ENCODE assay signal across 14 cellular contexts in genomic region chr6:170148709-170149470, GRCh38.
A peak's percentile ranks its signal among the peaks of the same experiment; 100 is the strongest.
DNase-seq lines count a peak whose midpoint lies in the region; ATAC-seq and TF ChIP-seq lines count a peak whose summit lies in the region.
"Had no signal": no experiment of that assay in that cellular context is flagged by ENCODE, and none has a peak within 500 bp of the region (broad histone marks: within the 10 kb centered on the region; RNA-seq: fewer than 3 reads in every experiment).

No MANE protein-coding gene starts in this region.

- no peak overlapping the region for H3K9ac ChIP-seq in smooth muscle cell (ENCODE audit: low read depth)

- H3K9me3 ChIP-seq in CD4-positive, CD25-positive, alpha-beta regulatory T cell (ENCODE audit: control insufficient read depth in 2 of 2, low read length in 2 of 2) = no peaks in the 10 kb centered on the region
- H3K9me3 ChIP-seq in smooth muscle cell (replicated peaks; ENCODE audit: low read depth) = no peaks in the 10 kb centered on the region
- H3K9me3 ChIP-seq: prostate gland had no signal

- no peaks in the 10 kb centered on the region for H3K27me3 ChIP-seq in CD4-positive, CD25-positive, alpha-beta regulatory T cell (ENCODE audit: control insufficient read depth, insufficient read depth, low read length)
- H3K27me3 ChIP-seq in smooth muscle cell (ENCODE audit: low read depth) = no peaks in the 10 kb centered on the region
- H3K27me3 ChIP-seq: cardiac muscle cell had no signal

- no peaks in the 10 kb centered on the region for H3K79me2 ChIP-seq in smooth muscle cell (ENCODE audit: low read depth)

- peaks cover 8% of the 10 kb centered on the region for H3K9me3 Mint-ChIP-seq in T-helper 2 cell treated with Interferon-gamma antibody and Interleukin-4, amounts not matched to agents 5 μg/mL and 100 μg/mL, for 36 hours
- peaks cover 0 to 8% (median 1%) of the 10 kb centered on the region in 7 donors for H3K9me3 Mint-ChIP-seq in CD4-positive, CD25-positive, alpha-beta regulatory T cell
- H3K9me3 Mint-ChIP-seq in activated T-helper 1 cell treated with anti-CD3 and anti-CD28 coated beads, Interleukin-12 subunit alpha, Interleukin-12 subunit beta, Interleukin-2, Interleukin-4 antibody, amounts not matched to agents 30 ng/mL and 10 ng/mL and 1 ng/mL, durations not matched to agents 14 hours and 24 hours and 36 hours = peaks cover 17% of the 10 kb centered on the region
- H3K9me3 Mint-ChIP-seq in natural killer cell treated with Interleukin-12 subunit alpha and Interleukin-12 subunit beta and Interleukin-15 and Interleukin-18, amount 100 ng/mL, for 72 hours = peaks cover 7% of the 10 kb centered on the region

- H3K36me3 Mint-ChIP-seq in T-helper 2 cell treated with Interferon-gamma antibody and Interleukin-4, amounts not matched to agents 5 μg/mL and 100 μg/mL, for 36 hours (ENCODE audit: low read depth) = peaks cover 3% of the 10 kb centered on the region
- no peaks in the 10 kb centered on the region for H3K36me3 Mint-ChIP-seq in CD4-positive, CD25-positive, alpha-beta regulatory T cell
- H3K36me3 Mint-ChIP-seq in activated T-helper 1 cell treated with anti-CD3 and anti-CD28 coated beads, Interleukin-12 subunit alpha, Interleukin-12 subunit beta, Interleukin-2, Interleukin-4 antibody, amounts not matched to agents 30 ng/mL and 10 ng/mL and 1 ng/mL, durations not matched to agents 14 hours and 24 hours and 36 hours (ENCODE audit: low read depth) = no peaks in the 10 kb centered on the region
- H3K36me3 Mint-ChIP-seq in natural killer cell treated with Interleukin-12 subunit alpha and Interleukin-12 subunit beta and Interleukin-15 and Interleukin-18, amount 100 ng/mL, for 72 hours = peaks cover 10% of the 10 kb centered on the region

- no peak for ATAC-seq in CD4-positive, CD25-positive, alpha-beta regulatory T cell (ENCODE audit: low read depth in 2 of 2)
- no peak for ATAC-seq in natural killer cell treated with Interleukin-12 subunit alpha and Interleukin-12 subunit beta and Interleukin-15 and Interleukin-18, amount 100 ng/mL, for 72 hours

- H3K27me3 Mint-ChIP-seq in T-helper 2 cell treated with Interferon-gamma antibody and Interleukin-4, amounts not matched to agents 5 μg/mL and 100 μg/mL, for 36 hours (ENCODE audit: low read depth) = peaks cover 11% of the 10 kb centered on the region
- no peaks in the 10 kb centered on the region for H3K27me3 Mint-ChIP-seq in CD4-positive, CD25-positive, alpha-beta regulatory T cell
- H3K27me3 Mint-ChIP-seq in activated T-helper 1 cell treated with anti-CD3 and anti-CD28 coated beads, Interleukin-12 subunit alpha, Interleukin-12 subunit beta, Interleukin-2, Interleukin-4 antibody, amounts not matched to agents 30 ng/mL and 10 ng/mL and 1 ng/mL, durations not matched to agents 14 hours and 24 hours and 36 hours (ENCODE audit: insufficient read depth) = peaks cover 23% of the 10 kb centered on the region
- H3K27me3 Mint-ChIP-seq in natural killer cell treated with Interleukin-12 subunit alpha and Interleukin-12 subunit beta and Interleukin-15 and Interleukin-18, amount 100 ng/mL, for 72 hours = peaks cover 12 to 14% of the 10 kb centered on the region in 2 donors

- no peaks in the 10 kb centered on the region for H3K36me3 ChIP-seq in CD4-positive, CD25-positive, alpha-beta regulatory T cell (ENCODE audit: control insufficient read depth, insufficient read depth, low read length)
- no peaks in the 10 kb centered on the region for H3K36me3 ChIP-seq in smooth muscle cell (ENCODE audit: low read depth)
- H3K36me3 ChIP-seq: cardiac muscle cell, prostate gland, stomach had no signal

- no peak overlapping the region for H2AFZ ChIP-seq in smooth muscle cell (ENCODE audit: low read depth)

- H3F3A ChIP-seq in smooth muscle cell (ENCODE audit: low read depth) = no peaks in the 10 kb centered on the region

- H3K4me2 ChIP-seq in smooth muscle cell = no peak overlapping the region

- TF ChIP-seq CTCF in smooth muscle cell (IDR thresholded peaks at IDR 0.05; ENCODE audit: borderline replicate concordance, insufficient read depth, poor library complexity, severe bottlenecking) = no peak

- peaks cover 9% of the 10 kb centered on the region for H3K4me1 ChIP-seq in CD4-positive, CD25-positive, alpha-beta regulatory T cell (ENCODE audit: control insufficient read depth, insufficient read depth, low read length, poor library complexity, severe bottlenecking)
- peaks cover 17% of the 10 kb centered on the region for H3K4me1 ChIP-seq in smooth muscle cell (ENCODE audit: low read depth)

- no peak overlapping the region for H3K27ac ChIP-seq in CD4-positive, CD25-positive, alpha-beta regulatory T cell (ENCODE audit: insufficient read depth, low read length, poor library complexity, severe bottlenecking)
- H3K27ac ChIP-seq in smooth muscle cell (ENCODE audit: low read depth) = no peak overlapping the region
- H3K27ac ChIP-seq: cardiac muscle cell, prostate gland had no signal

- H3K27ac Mint-ChIP-seq in T-helper 2 cell treated with Interferon-gamma antibody and Interleukin-4, amounts not matched to agents 5 μg/mL and 100 μg/mL, for 36 hours = no peak overlapping the region
- peak overlapping the region in 2 of 3 donors; percentile 93 to 95 for H3K27ac Mint-ChIP-seq in CD4-positive, CD25-positive, alpha-beta regulatory T cell
- H3K27ac Mint-ChIP-seq in activated T-helper 1 cell treated with anti-CD3 and anti-CD28 coated beads, Interleukin-12 subunit alpha, Interleukin-12 subunit beta, Interleukin-2, Interleukin-4 antibody, amounts not matched to agents 30 ng/mL and 10 ng/mL and 1 ng/mL, durations not matched to agents 14 hours and 24 hours and 36 hours = peak overlapping the region; percentile 59
- H3K27ac Mint-ChIP-seq in natural killer cell treated with Interleukin-12 subunit alpha and Interleukin-12 subunit beta and Interleukin-15 and Interleukin-18, amount 100 ng/mL, for 72 hours = peak overlapping the region; percentile 78 to 90

- no peak for DNase-seq in T-helper 2 cell treated with Interferon-gamma antibody and Interleukin-4, amounts not matched to agents 5 μg/mL and 100 μg/mL, for 36 hours (ENCODE audit: low spot score)
- DNase-seq in T-helper 2 cell (no peak), NCI-H345 treated with DMSO at 0.1 percent for 48 hours (lab: John Stamatoyannopoulos, UW; ENCODE audit: unreplicated experiment) (no peak), smooth muscle cell (lab: John Stamatoyannopoulos, UW; ENCODE audit: unreplicated experiment) (no peak), HT-29 (ENCODE audit: low spot score) (no peak)
- no peak for DNase-seq in CD4-positive, CD25-positive, alpha-beta regulatory T cell
- no peak for DNase-seq in activated T-helper 1 cell treated with anti-CD3 and anti-CD28 coated beads, Interleukin-12 subunit alpha, Interleukin-12 subunit beta, Interleukin-2, Interleukin-4 antibody, amounts not matched to agents 30 ng/mL and 10 ng/mL and 1 ng/mL, durations not matched to agents 14 hours and 24 hours and 36 hours (ENCODE audit: low spot score)
- peak; percentile 42 for DNase-seq in natural killer cell treated with Interleukin-12 subunit alpha and Interleukin-12 subunit beta and Interleukin-15 and Interleukin-18, amount 100 ng/mL, for 72 hours (ENCODE audit: low spot score)
- DNase-seq: NCI-H1105 treated with DMSO at 0.1 percent for 48 hours, NCI-H446 treated with DMSO at 0.1 percent for 48 hours, stomach had no signal

- 73% methylated on average over 17 of the region's 17 CpGs for WGBS in smooth muscle cell (ENCODE audit: low lambda C conversion rate)

- intact Hi-C loops in activated T-helper 1 cell treated with anti-CD3 and anti-CD28 coated beads, Interleukin-12 subunit alpha, Interleukin-12 subunit beta, Interleukin-2, Interleukin-4 antibody, amounts not matched to agents 30 ng/mL and 10 ng/mL and 1 ng/mL, durations not matched to agents 14 hours and 24 hours and 36 hours (cut with micrococcal nuclease) = loop anchor here (5.0 to 10.0 kb wide), 3 partner anchors 62 to 158 kb away; partner anchors contain the start of gene FAM120B

- peak overlapping the region; percentile 80 for H3K4me3 Mint-ChIP-seq in T-helper 2 cell treated with Interferon-gamma antibody and Interleukin-4, amounts not matched to agents 5 μg/mL and 100 μg/mL, for 36 hours
- peak overlapping the region in 3 of 4 donors; percentile 76 to 92 (median 82) for H3K4me3 Mint-ChIP-seq in CD4-positive, CD25-positive, alpha-beta regulatory T cell
- no peak overlapping the region for H3K4me3 Mint-ChIP-seq in activated T-helper 1 cell treated with anti-CD3 and anti-CD28 coated beads, Interleukin-12 subunit alpha, Interleukin-12 subunit beta, Interleukin-2, Interleukin-4 antibody, amounts not matched to agents 30 ng/mL and 10 ng/mL and 1 ng/mL, durations not matched to agents 14 hours and 24 hours and 36 hours
- H3K4me3 Mint-ChIP-seq in natural killer cell treated with Interleukin-12 subunit alpha and Interleukin-12 subunit beta and Interleukin-15 and Interleukin-18, amount 100 ng/mL, for 72 hours = peak overlapping the region; percentile 88

- H3K4me3 ChIP-seq in CD4-positive, CD25-positive, alpha-beta regulatory T cell (ENCODE audit: low read depth, low read length) = no peak overlapping the region
- H3K4me3 ChIP-seq in smooth muscle cell = no peak overlapping the region
- H3K4me3 ChIP-seq: cardiac muscle cell, lung, prostate gland had no signal

- H4K20me1 ChIP-seq in smooth muscle cell (ENCODE audit: low read depth) = no peaks in the 10 kb centered on the region

- H3K4me1 Mint-ChIP-seq in T-helper 2 cell treated with Interferon-gamma antibody and Interleukin-4, amounts not matched to agents 5 μg/mL and 100 μg/mL, for 36 hours (ENCODE audit: low read depth) = peaks cover 24% of the 10 kb centered on the region
- H3K4me1 Mint-ChIP-seq in CD4-positive, CD25-positive, alpha-beta regulatory T cell = peaks cover 0 to 43% (median 15%) of the 10 kb centered on the region in 4 donors
- H3K4me1 Mint-ChIP-seq in activated T-helper 1 cell treated with anti-CD3 and anti-CD28 coated beads, Interleukin-12 subunit alpha, Interleukin-12 subunit beta, Interleukin-2, Interleukin-4 antibody, amounts not matched to agents 30 ng/mL and 10 ng/mL and 1 ng/mL, durations not matched to agents 14 hours and 24 hours and 36 hours (ENCODE audit: low read depth) = peaks cover 17% of the 10 kb centered on the region
- H3K4me1 Mint-ChIP-seq in natural killer cell treated with Interleukin-12 subunit alpha and Interleukin-12 subunit beta and Interleukin-15 and Interleukin-18, amount 100 ng/mL, for 72 hours (ENCODE audit: low read depth in 2 of 2) = peaks cover 52 to 65% of the 10 kb centered on the region in 2 donors
